In genomic region chr2:241314933-241315182, GRCh38 we compare ENCODE assay signal across 1 cellular context.
A peak's percentile ranks its signal among the peaks of the same experiment; 100 is the strongest.
TF ChIP-seq lines count a peak whose summit lies in the region.

No MANE protein-coding gene starts in this region.

TF ChIP-seq in HEK293, 187 proteins besides CTCF, POLR2A, EP300 and RAD21 (continued from another document):
- no peak for TF ChIP-seq PATZ1 (tag by site-specific recombination; IDR thresholded peaks at IDR 0.05)
- no peak for TF ChIP-seq ZNF155 (tag by site-specific recombination; IDR thresholded peaks at IDR 0.05)
- TF ChIP-seq ZNF292 (tag by site-specific recombination; IDR thresholded peaks at IDR 0.05; ENCODE audit: borderline replicate concordance, low read depth) = no peak
- no peak for TF ChIP-seq ZNF398 (tag by site-specific recombination; IDR thresholded peaks at IDR 0.05)
- TF ChIP-seq ZBTB26 (tag by site-specific recombination; optimal IDR thresholded peaks at IDR 0.05) = peak; percentile 93
- TF ChIP-seq ZBTB8A (tag by site-specific recombination; IDR thresholded peaks at IDR 0.05) = peak; percentile 100
- TF ChIP-seq ZNF558 (tag by site-specific recombination; IDR thresholded peaks at IDR 0.05) = no peak
- TF ChIP-seq ZNF23 (tag by site-specific recombination; IDR thresholded peaks at IDR 0.05; ENCODE audit: borderline replicate concordance) = no peak
- TF ChIP-seq ZFP69B (tag by site-specific recombination; IDR thresholded peaks at IDR 0.05) = peak; percentile 94
- TF ChIP-seq ZNF426 (tag by site-specific recombination; IDR thresholded peaks at IDR 0.05) = no peak
- no peak for TF ChIP-seq ZNF610 (tag by site-specific recombination; IDR thresholded peaks at IDR 0.05; ENCODE audit: borderline replicate concordance)
- TF ChIP-seq ZNF174 (tag by site-specific recombination; IDR thresholded peaks at IDR 0.05) = no peak
- no peak for TF ChIP-seq ZNF785 (tag by site-specific recombination; IDR thresholded peaks at IDR 0.05)
- TF ChIP-seq ZNF311 (tag by site-specific recombination; IDR thresholded peaks at IDR 0.05; ENCODE audit: borderline replicate concordance) = no peak
